Comparison of ENCODE assay signal across 16 cellular contexts in the genomic region with DNA sequence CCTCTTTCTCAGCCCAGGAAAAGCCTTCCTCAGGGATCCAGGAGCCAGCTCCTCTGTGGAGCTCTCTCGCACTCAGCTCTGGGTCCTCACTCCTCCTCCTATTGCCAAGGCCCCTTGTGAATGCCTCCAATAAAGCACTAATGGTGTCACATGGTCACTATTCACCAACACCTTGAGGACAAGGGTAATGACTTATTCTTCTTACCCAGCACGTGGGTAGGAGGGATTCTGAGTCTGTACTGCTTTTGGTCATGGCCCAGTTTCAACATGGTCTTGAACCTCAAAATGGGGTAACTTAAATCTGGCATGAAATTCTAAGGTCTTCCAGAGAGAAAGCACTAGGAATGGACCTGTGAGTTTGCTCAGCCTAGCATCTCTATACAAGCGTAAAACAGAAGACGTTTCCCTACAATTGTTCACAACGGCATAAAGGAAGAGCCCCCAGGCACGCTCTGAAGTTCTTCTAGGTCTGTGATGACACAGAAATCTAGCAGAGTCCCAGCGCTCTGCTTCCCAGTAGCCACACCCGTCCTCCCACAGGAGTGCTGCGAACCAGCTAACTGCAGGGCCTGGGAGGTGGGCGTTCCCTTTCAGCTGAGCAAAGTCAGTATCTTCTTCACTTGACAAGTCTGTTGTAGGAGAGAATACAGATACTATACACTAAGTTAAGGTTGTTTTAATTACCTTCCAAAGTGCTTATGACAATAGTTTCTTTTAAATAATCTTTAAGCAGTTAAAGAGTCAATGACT. TPM values are rescaled to one million over a fixed set of nuclear protein-coding genes. Genes with fewer than 3 reads are reported as not detected.
DNase-seq lines count a peak whose midpoint lies in the region; ATAC-seq and TF ChIP-seq lines count a peak whose summit lies in the region.
"Had no signal": no experiment of that assay in that cellular context is flagged by ENCODE, and none has a peak within 500 bp of the region (broad histone marks: within the 10 kb centered on the region; RNA-seq: fewer than 3 reads in every experiment).

No MANE protein-coding gene starts in this region.

- H3K9me3 Mint-ChIP-seq in T-cell: no peaks in the 10 kb centered on the region
- H3K9me3 Mint-ChIP-seq: activated T-helper 2 cell treated with anti-CD3 and anti-CD28 coated beads, Interferon-gamma antibody, Interleukin-2, Interleukin-4, amounts not matched to agents 10 μg/mL and 5 μg/mL and 100 μg/mL, durations not matched to agents 14 hours and 24 hours and 36 hours had no signal

- TF ChIP-seq CTCF in HEK293 (tag by site-specific recombination; IDR thresholded peaks at IDR 0.05) (no peak), fibroblast of pulmonary artery (IDR thresholded peaks at IDR 0.05; ENCODE audit: low read length, missing control alignments) (no peak)

- H3K4me3 ChIP-seq in HEK293 (ENCODE audit: low read depth, low read length) (no peak overlapping the region), fibroblast of pulmonary artery (replicated peaks; ENCODE audit: low read depth, low read length) (no peak overlapping the region)
- H3K4me3 ChIP-seq: colonic mucosa, GM12878, PC-9, skin epidermis had no signal

- no peak overlapping the region for H3K27ac Mint-ChIP-seq in T-cell
- H3K27ac Mint-ChIP-seq: activated T-helper 2 cell treated with anti-CD3 and anti-CD28 coated beads, Interferon-gamma antibody, Interleukin-2, Interleukin-4, amounts not matched to agents 10 μg/mL and 5 μg/mL and 100 μg/mL, durations not matched to agents 14 hours and 24 hours and 36 hours had no signal

- no peaks in the 10 kb centered on the region for H3K9me3 ChIP-seq in HEK293 (ENCODE audit: control insufficient read depth, insufficient read depth, low read depth, low read length)
- H3K9me3 ChIP-seq: Caco-2, colonic mucosa had no signal

- POLR2A ChIA-PET in HEK293 (lab: Yijun Ruan, JAX): no interaction called here
- POLR2A ChIA-PET in T-cell (lab: Charles Lee): no interaction called here

- no peaks in the 10 kb centered on the region for H3K4me1 Mint-ChIP-seq in T-cell

- H3K36me3 Mint-ChIP-seq in T-cell: no peaks in the 10 kb centered on the region

- ATAC-seq in T-cell (replicated peaks in 1 of 4): no peak
- ATAC-seq: GM12878 had no signal

- no peaks in the 10 kb centered on the region for H3K36me3 ChIP-seq in HEK293 (ENCODE audit: control insufficient read depth in 2 of 2, insufficient read depth in 1 of 2, low read length in 2 of 2)
- H3K36me3 ChIP-seq: colonic mucosa had no signal

- DNase-seq in COLO829 (ENCODE audit: low spot score): peak; percentile 28
- DNase-seq in fibroblast of pulmonary artery (ENCODE audit: low read depth): peak; percentile 23
- peak in 38 of 56 donors; percentile 2 to 82 (median 31) for DNase-seq in nucleus accumbens (lab: John Stamatoyannopoulos, UW)
- no peak for DNase-seq in Kasumi-1 (lab: John Stamatoyannopoulos, UW)
- no peak for DNase-seq in NCI-H2029 treated with DMSO at 0.1 percent for 48 hours (lab: John Stamatoyannopoulos, UW)
- no peak for DNase-seq in T-cell
- DNase-seq: activated CD4-positive, CD25-positive, alpha-beta regulatory T cell treated with anti-CD3 and anti-CD28 coated beads, Interleukin-2, amount 50 U/mL, for 72 hours; Caco-2; colonic mucosa; NCI-H82; PC-9; stimulated activated CD4-positive, alpha-beta T cell treated with anti-CD3 and anti-CD28 coated beads, Interleukin-4, amount 100 ng/mL, for 24 hours had no signal

- H3K4me1 ChIP-seq in HEK293 (ENCODE audit: control insufficient read depth, insufficient read depth, low read length): peaks cover 2% of the 10 kb centered on the region; the same call in 1 of the 2 replicates
- H3K4me1 ChIP-seq: colonic mucosa had no signal

- H3K27ac ChIP-seq in HEK293 (ENCODE audit: extremely low read depth, low read depth, low read length): no peak overlapping the region
- H3K27ac ChIP-seq: colonic mucosa, PC-9, skin epidermis had no signal

- CTCF ChIA-PET in HEK293 (lab: Yijun Ruan, JAX): no interaction called here
- CTCF ChIA-PET in T-cell (lab: Charles Lee): no interaction called here

- no peak overlapping the region for H3K4me3 Mint-ChIP-seq in T-cell

- peaks cover 11 to 18% of the 10 kb centered on the region in 2 donors for H3K27me3 Mint-ChIP-seq in T-cell

TF ChIP-seq in HEK293, 187 proteins besides CTCF, POLR2A, EP300 and RAD21:
- TF ChIP-seq ZFHX2 (tag by site-specific recombination; conservative IDR thresholded peaks at IDR 0.05) (peak; percentile 33), ZNF837 (tag by site-specific recombination; IDR thresholded peaks at IDR 0.05) (no peak), ZNF433 (tag by site-specific recombination; IDR thresholded peaks at IDR 0.05; ENCODE audit: low read depth) (no peak), ZNF335 (tag by site-specific recombination; conservative IDR thresholded peaks at IDR 0.05) (peak; percentile 60; the same call in 1 of the 2 replicates)

RNA-seq across cellular contexts. Expression of a gene that starts 14.6 kb away (rescaled TPM):
- 10 to 100 TPM; 40.0 to 50.0 (median 42.7) TPM for total RNA-seq in T-cell

Comparison
In these comparisons a context has a peak if more than half of its experiments do, and no peak if none do; other contexts are left out.
1. DNase-seq: peak in COLO829 (single experiment), fibroblast of pulmonary artery (single experiment) and nucleus accumbens (38 of 56); none in Kasumi-1 (0 of 2), NCI-H2029 treated with DMSO at 0.1 percent for 48 hours (single experiment) and T-cell (0 of 34).